Comparison of ENCODE assay signal across 8 cellular contexts in genomic region chr10:92573798-92574544, GRCh38. TPM values are rescaled to one million over a fixed set of nuclear protein-coding genes. Genes with fewer than 3 reads are reported as not detected.
DNase-seq lines count a peak whose midpoint lies in the region; ATAC-seq and TF ChIP-seq lines count a peak whose summit lies in the region.

TSS of gene IDE (minus strand) at chr10:92574093. CDS start at chr10:92574019, 74 bp downstream.

- H3K36me3 ChIP-seq in HUES64 (ENCODE audit: insufficient read depth, low read length) (peaks cover 8% of the 10 kb centered on the region; the same call in 1 of the 2 replicates), Peyer's patch (no peaks in the 10 kb centered on the region)

- peak within 1 kb of the TSS; percentile 66 to 93 (median 88) for H3K4me3 Mint-ChIP-seq in naive thymus-derived CD8-positive, alpha-beta T cell

- H3K27me3 ChIP-seq in HUES64 (ENCODE audit: insufficient read depth, low read length) (no peaks in the 10 kb centered on the region), Peyer's patch (no peaks in the 10 kb centered on the region)

- H3K9me3 ChIP-seq in HUES64 (ENCODE audit: insufficient read depth, low read depth, low read length): no peaks in the 10 kb centered on the region
- H3K9me3 ChIP-seq in Peyer's patch: no peaks in the 10 kb centered on the region

- H3K27ac ChIP-seq in HUES64 (ENCODE audit: low read depth, low read length) (peak within 1 kb of the TSS; percentile 92), Peyer's patch (peak within 1 kb of the TSS; percentile 90 to 97 (median 94))

- DNase-seq in DMS153 (lab: John Stamatoyannopoulos, UW): peak; percentile 76
- peak; percentile 83 to 93 (median 93) for DNase-seq in Peyer's patch
- DNase-seq in activated T-helper 1 cell treated with Interleukin-2 at 50 U/mL for 16 hours (ENCODE audit: low read depth): peak; percentile 71
- peak; percentile 86 for DNase-seq in fibroblast of gingiva (ENCODE audit: low read depth)
- peak; percentile 58 to 84 (median 73) for DNase-seq in naive thymus-derived CD8-positive, alpha-beta T cell
- peak; percentile 58 to 82 (median 71) for DNase-seq in stimulated activated naive CD4-positive, alpha-beta T cell (lab: John Stamatoyannopoulos, UW)

- peak within 1 kb of the TSS; percentile 87 for H3K4me3 ChIP-seq in HUES64 (ENCODE audit: low read length)
- peak within 1 kb of the TSS; percentile 76 to 95 (median 90) for H3K4me3 ChIP-seq in Peyer's patch

- peaks cover 20 to 43% (median 41%) of the 10 kb centered on the region in 4 donors for H3K4me1 Mint-ChIP-seq in naive thymus-derived CD8-positive, alpha-beta T cell

- WGBS in HUES64: under 1% methylated on average over 80 of the region's 80 CpGs

- H3K9me3 Mint-ChIP-seq in naive thymus-derived CD8-positive, alpha-beta T cell: no peaks in the 10 kb centered on the region

- H3K27ac Mint-ChIP-seq in naive thymus-derived CD8-positive, alpha-beta T cell: peak within 1 kb of the TSS; percentile 79 to 96 (median 92)

- peak; percentile 54 to 61 for TF ChIP-seq POLR2A in Peyer's patch (IDR thresholded peaks at IDR 0.05)

- ATAC-seq in GM21390 (IDR thresholded peaks at IDR 0.05; ENCODE audit: unreplicated experiment): peak; percentile 71
- ATAC-seq in naive thymus-derived CD8-positive, alpha-beta T cell: peak; percentile 79 to 80

- H3K27me3 Mint-ChIP-seq in naive thymus-derived CD8-positive, alpha-beta T cell: no peaks in the 10 kb centered on the region

- peaks cover 0 to 4% (median 0%) of the 10 kb centered on the region in 3 donors for H3K36me3 Mint-ChIP-seq in naive thymus-derived CD8-positive, alpha-beta T cell

- TF ChIP-seq CTCF in Peyer's patch (IDR thresholded peaks at IDR 0.05): peak; percentile 29 to 92 (median 82)

- H3K4me1 ChIP-seq in HUES64 (ENCODE audit: insufficient read depth, low read length) (peaks cover 19% of the 10 kb centered on the region), Peyer's patch (peaks cover 0 to 26% (median 2%) of the 10 kb centered on the region in 4 donors)

- peak within 1 kb of the TSS; percentile 93 for H3K9ac ChIP-seq in HUES64 (ENCODE audit: low read depth, low read length)

- POLR2A ChIA-PET in naive thymus-derived CD8-positive, alpha-beta T cell (lab: Charles Lee): interaction anchor here (0.6 to 3.3 kb wide), 12 partner anchors 9 to 776 kb away, joined by 3 to 46 read pairs (median 4); partner anchors contain the start of genes CPEB3, EXOC6, KIF11 and MARCHF5

RNA-seq across cellular contexts. Expression of gene IDE, which starts in this region (rescaled TPM):
- 27.0 TPM for polyA plus RNA-seq in HUES64 (2013, experiment 1 of 2)
- polyA plus RNA-seq in HUES64 (2013, experiment 2 of 2): 25.2 TPM
- 10 to 100 TPM; 27.1 to 71.8 (median 31.7) TPM for total RNA-seq in Peyer's patch
- 10 to 100 TPM; 27.0 to 29.0 TPM for total RNA-seq in naive thymus-derived CD8-positive, alpha-beta T cell
- 10 to 100 TPM in 1 of 3 donors, 1 to 10 TPM in 2; 7.3 to 11.2 (median 9.5) TPM for polyA plus RNA-seq in naive thymus-derived CD8-positive, alpha-beta T cell

Comparison
In these comparisons a context has a peak if more than half of its experiments do, and no peak if none do; other contexts are left out.
1. Peak in every context shown above with its lines: DNase-seq, ATAC-seq, H3K4me3 ChIP-seq and H3K27ac ChIP-seq.